In genomic region chr2:222866358-222866960, GRCh38 we compare ENCODE assay signal across 19 cellular contexts. TPM values are rescaled to one million over a fixed set of nuclear protein-coding genes. Genes with fewer than 3 reads are reported as not detected.
A peak's percentile ranks its signal among the peaks of the same experiment; 100 is the strongest.
DNase-seq lines count a peak whose midpoint lies in the region; ATAC-seq, FAIRE-seq and TF ChIP-seq lines count a peak whose summit lies in the region.
"Had no signal": no experiment of that assay in that cellular context is flagged by ENCODE, and none has a peak within 500 bp of the region (broad histone marks: within the 10 kb centered on the region; RNA-seq: fewer than 3 reads in every experiment).

No MANE protein-coding gene starts in this region.

- H3K4me3 ChIP-seq in A549 (no peak overlapping the region), GM23338 (no peak overlapping the region), GM23248 (no peak overlapping the region)

- H3K27me3 ChIP-seq in GM23338 (ENCODE audit: insufficient read depth), result no peaks in the 10 kb centered on the region
- no peaks in the 10 kb centered on the region for H3K27me3 ChIP-seq in GM23248 (replicated peaks; ENCODE audit: insufficient read depth)

- DNase-seq in A549 (ENCODE audit: low read depth in 1 of 2, low spot score in 1 of 2), result no peak
- DNase-seq in GM23338 (ENCODE audit: low spot score), result peak; percentile 51
- peak; percentile 15 for DNase-seq in WTC11 (ENCODE audit: low spot score)
- no peak for DNase-seq in left colon
- DNase-seq in activated T-helper 1 cell treated with anti-CD3 and anti-CD28 coated beads, Interleukin-12 subunit alpha, Interleukin-12 subunit beta, Interleukin-2, Interleukin-4 antibody, amounts not matched to agents 30 ng/mL and 10 ng/mL and 1 ng/mL, durations not matched to agents 14 hours and 24 hours and 36 hours (ENCODE audit: low spot score), result no peak
- no peak for DNase-seq in stimulated activated CD4-positive, alpha-beta T cell treated with anti-CD3 and anti-CD28 coated beads, Interleukin-2, amount 100 ng/mL, for 48 hours
- no peak for DNase-seq in GM23248
- no peak for DNase-seq in NCI-H748 (lab: John Stamatoyannopoulos, UW; ENCODE audit: unreplicated experiment)
- DNase-seq: AML-193; CD4-positive, CD25-positive, alpha-beta regulatory T cell; DMS79; GDM1; H7; Kasumi-1; MV-4-11; NCI-H1417 treated with DMSO at 0.1 percent for 48 hours; NCI-H2029 treated with DMSO at 0.1 percent for 48 hours; NCI-H526 had no signal

- ATAC-seq in A549 (no peak), GM23338 (no peak; the same call in 2 of the 3 replicates), WTC11 (peak; percentile 7), left colon (peak; percentile 56)
- ATAC-seq: SK-N-SH treated with all-trans-retinoic acid at 6 μM for 48 hours had no signal

- TF ChIP-seq EP300 in A549 (IDR thresholded peaks at IDR 0.05), result no peak

- peaks cover 2% of the 10 kb centered on the region for H3K27me3 Mint-ChIP-seq in GM23338 (ENCODE audit: insufficient read depth, low read depth, poor library complexity)
- H3K27me3 Mint-ChIP-seq in WTC11 (ENCODE audit: low read depth), result no peaks in the 10 kb centered on the region
- H3K27me3 Mint-ChIP-seq in activated T-helper 1 cell treated with anti-CD3 and anti-CD28 coated beads, Interleukin-12 subunit alpha, Interleukin-12 subunit beta, Interleukin-2, Interleukin-4 antibody, amounts not matched to agents 30 ng/mL and 10 ng/mL and 1 ng/mL, durations not matched to agents 14 hours and 24 hours and 36 hours (ENCODE audit: insufficient read depth), result no peaks in the 10 kb centered on the region
- H3K27me3 Mint-ChIP-seq: CD4-positive, CD25-positive, alpha-beta regulatory T cell had no signal

- intact Hi-C loops in left colon (cut with DNase I, micrococcal nuclease), result no loop called here
- intact Hi-C loops in activated T-helper 1 cell treated with anti-CD3 and anti-CD28 coated beads, Interleukin-12 subunit alpha, Interleukin-12 subunit beta, Interleukin-2, Interleukin-4 antibody, amounts not matched to agents 30 ng/mL and 10 ng/mL and 1 ng/mL, durations not matched to agents 14 hours and 24 hours and 36 hours (cut with micrococcal nuclease), result no loop called here

- 81% methylated on average over 13 of the region's 13 CpGs for WGBS in A549 (ENCODE audit: missing lambda C conversion rate)
- 90% methylated on average over 10 to 13 of the region's 13 CpGs for WGBS in GM23248 (ENCODE audit: low coverage in 1 of 2, low lambda C conversion rate in 2 of 2, missing lambda C conversion rate in 2 of 2), 2 experiments

- H3F3A ChIP-seq in GM23338 (replicated peaks; ENCODE audit: low read depth), result no peaks in the 10 kb centered on the region
- peaks cover 36% of the 10 kb centered on the region for H3F3A ChIP-seq in GM23248 (ENCODE audit: insufficient read depth)

- TF ChIP-seq CTCF in A549 (IDR thresholded peaks at IDR 0.05), result no peak
- TF ChIP-seq CTCF in GM23338 (conservative IDR thresholded peaks at IDR 0.05; ENCODE audit: low read depth in 2 of 2), result no peak
- TF ChIP-seq CTCF in WTC11 (IDR thresholded peaks at IDR 0.05), result no peak

- no peaks in the 10 kb centered on the region for H3K36me3 ChIP-seq in GM23338 (ENCODE audit: insufficient read depth)
- H3K36me3 ChIP-seq in GM23248 (ENCODE audit: low read depth), result no peaks in the 10 kb centered on the region

- H3K27ac ChIP-seq in A549, result no peak overlapping the region
- H3K27ac ChIP-seq in GM23338 (ENCODE audit: low read depth), result 0 out of 2 replicates have a peak overlapping the region, but pooled peaks have one; percentile 11
- no peak overlapping the region for H3K27ac ChIP-seq in GM23248

- H3K9me3 ChIP-seq in A549, result no peaks in the 10 kb centered on the region
- H3K9me3 ChIP-seq in GM23248 (ENCODE audit: low read depth), result no peaks in the 10 kb centered on the region

- FAIRE-seq in A549 (lab: Jason Lieb, UNC), result no peak

- H4K20me1 ChIP-seq in GM23338 (replicated peaks; ENCODE audit: insufficient read depth) (peaks cover 83% of the 10 kb centered on the region), GM23248 (ENCODE audit: insufficient read depth) (peaks cover 24% of the 10 kb centered on the region; the same call in 1 of the 2 replicates)

- H2AFZ ChIP-seq in GM23338 (no peak overlapping the region), GM23248 (no peak overlapping the region)

- peaks cover 3% of the 10 kb centered on the region; the same call in 1 of the 3 replicates for H3K9me3 Mint-ChIP-seq in GM23338
- no peaks in the 10 kb centered on the region for H3K9me3 Mint-ChIP-seq in WTC11
- H3K9me3 Mint-ChIP-seq in activated T-helper 1 cell treated with anti-CD3 and anti-CD28 coated beads, Interleukin-12 subunit alpha, Interleukin-12 subunit beta, Interleukin-2, Interleukin-4 antibody, amounts not matched to agents 30 ng/mL and 10 ng/mL and 1 ng/mL, durations not matched to agents 14 hours and 24 hours and 36 hours, result no peaks in the 10 kb centered on the region

- POLR2A ChIA-PET in A549 (lab: Yijun Ruan, JAX), result no interaction called here
- POLR2A ChIA-PET in WTC11 (lab: Charles Lee), result no interaction called here

- H3K36me3 Mint-ChIP-seq in GM23338 (ENCODE audit: low read depth) (no peaks in the 10 kb centered on the region), WTC11 (peaks cover 3% of the 10 kb centered on the region; the same call in 1 of the 2 replicates)
- H3K36me3 Mint-ChIP-seq in activated T-helper 1 cell treated with anti-CD3 and anti-CD28 coated beads, Interleukin-12 subunit alpha, Interleukin-12 subunit beta, Interleukin-2, Interleukin-4 antibody, amounts not matched to agents 30 ng/mL and 10 ng/mL and 1 ng/mL, durations not matched to agents 14 hours and 24 hours and 36 hours (ENCODE audit: low read depth), result peaks cover 2% of the 10 kb centered on the region
- H3K36me3 Mint-ChIP-seq: CD4-positive, CD25-positive, alpha-beta regulatory T cell had no signal

- H3K9me2 ChIP-seq in GM23338 (ENCODE audit: insufficient read depth) (no peaks in the 10 kb centered on the region), GM23248 (ENCODE audit: insufficient read depth) (no peaks in the 10 kb centered on the region)

- H3K27ac Mint-ChIP-seq in GM23338 (no peak overlapping the region; the same call in 1 of the 2 replicates), WTC11 (peak overlapping the region; percentile 21; the same call in 1 of the 2 replicates)
- H3K27ac Mint-ChIP-seq in activated T-helper 1 cell treated with anti-CD3 and anti-CD28 coated beads, Interleukin-12 subunit alpha, Interleukin-12 subunit beta, Interleukin-2, Interleukin-4 antibody, amounts not matched to agents 30 ng/mL and 10 ng/mL and 1 ng/mL, durations not matched to agents 14 hours and 24 hours and 36 hours, result no peak overlapping the region
- H3K27ac Mint-ChIP-seq: CD4-positive, CD25-positive, alpha-beta regulatory T cell had no signal

- in situ Hi-C loops in GM23248 (cut with MboI), result no loop called here

- peaks cover 99% of the 10 kb centered on the region for H3K79me2 ChIP-seq in GM23338 (replicated peaks; ENCODE audit: insufficient read depth)
- peaks cover 99% of the 10 kb centered on the region for H3K79me2 ChIP-seq in GM23248 (ENCODE audit: insufficient read depth)

- H3K4me1 Mint-ChIP-seq in GM23338, result peaks cover 8% of the 10 kb centered on the region
- peaks cover 14% of the 10 kb centered on the region for H3K4me1 Mint-ChIP-seq in WTC11
- peaks cover 9% of the 10 kb centered on the region for H3K4me1 Mint-ChIP-seq in activated T-helper 1 cell treated with anti-CD3 and anti-CD28 coated beads, Interleukin-12 subunit alpha, Interleukin-12 subunit beta, Interleukin-2, Interleukin-4 antibody, amounts not matched to agents 30 ng/mL and 10 ng/mL and 1 ng/mL, durations not matched to agents 14 hours and 24 hours and 36 hours (ENCODE audit: low read depth)

- H3K4me1 ChIP-seq in A549, result peaks cover 88% of the 10 kb centered on the region
- H3K4me1 ChIP-seq in GM23338 (ENCODE audit: insufficient read depth), result peaks cover 85% of the 10 kb centered on the region
- peaks cover 29% of the 10 kb centered on the region for H3K4me1 ChIP-seq in GM23248 (ENCODE audit: insufficient read depth)

- H3K4me3 Mint-ChIP-seq in GM23338 (no peak overlapping the region), WTC11 (peak overlapping the region; percentile 9)
- no peak overlapping the region for H3K4me3 Mint-ChIP-seq in activated T-helper 1 cell treated with anti-CD3 and anti-CD28 coated beads, Interleukin-12 subunit alpha, Interleukin-12 subunit beta, Interleukin-2, Interleukin-4 antibody, amounts not matched to agents 30 ng/mL and 10 ng/mL and 1 ng/mL, durations not matched to agents 14 hours and 24 hours and 36 hours
- H3K4me3 Mint-ChIP-seq: CD4-positive, CD25-positive, alpha-beta regulatory T cell had no signal

- CTCF ChIA-PET in A549 (lab: Yijun Ruan, JAX), result interaction anchor here (0.9 to 2.6 kb wide), 2 partner anchors 41 to 69 kb away, joined by 4 to 7 read pairs; no protein-coding TSS in a partner anchor
- CTCF ChIA-PET in WTC11 (lab: Charles Lee), result interaction anchor here (0.7 to 2.0 kb wide), 5 partner anchors 9 to 73 kb away, joined by 3 to 10 read pairs (median 4); no protein-coding TSS in a partner anchor

- TF ChIP-seq RAD21 in A549 (conservative IDR thresholded peaks at IDR 0.05 in 1 of 2, IDR thresholded peaks at IDR 0.05 in 1 of 2), result no peak

- H3K4me2 ChIP-seq in A549, result peak overlapping the region; percentile 8; the same call in 1 of the 3 replicates
- peak overlapping the region; percentile 18; the same call in 1 of the 2 replicates for H3K4me2 ChIP-seq in GM23338
- no peak overlapping the region for H3K4me2 ChIP-seq in GM23248 (ENCODE audit: unreplicated experiment)

- no peak overlapping the region for H3K9ac ChIP-seq in GM23248

- TF ChIP-seq POLR2A in A549 (IDR thresholded peaks at IDR 0.05; ENCODE audit: low read length), result no peak

TF ChIP-seq in A549, 52 proteins besides CTCF, POLR2A, EP300 and RAD21 (continues in another document):
- TF ChIP-seq MAFK (IDR thresholded peaks at IDR 0.05; ENCODE audit: partially characterized antibody), result no peak

TF ChIP-seq in GM23338, 12 proteins besides CTCF, POLR2A, EP300 and RAD21 (continues in another document):
- no peak for TF ChIP-seq EZH2phosphoT487 (IDR thresholded peaks at IDR 0.05; ENCODE audit: unreplicated experiment)

RNA-seq across cellular contexts. Expression of gene ACSL3, which starts 5.6 kb away (rescaled TPM):
- polyA plus RNA-seq in A549 (2011; rRNA removed), result 160 and 209 TPM in 2 replicates
- polyA plus RNA-seq in A549 (2012; cell fraction: cytosol; rRNA removed), result 35.0 and 40.1 TPM in 2 replicates
- 48.9 and 60.2 TPM in 2 replicates for polyA plus RNA-seq in A549 (2012; cell fraction: nucleus; rRNA removed)
- 89.1 to 142 TPM (median 128 TPM) in 3 replicates for polyA plus RNA-seq in A549 (2017; fragmentation: RNase III; extraction: RNeasy Plus Mini Kit Qiagen cat#74134 plus additional on column Dnase treatment)
- polyA minus RNA-seq in A549 (2011; rRNA and poly(A)+ RNA removed), result 149 and 161 TPM in 2 replicates
- total RNA-seq in GM23338 (2014; rRNA removed; shearing (Covaris generic)), result 130 and 132 TPM in 2 replicates
- polyA plus RNA-seq in GM23338 (2016; fragmentation: Nextera tagmentation; extraction: Ambion mirVana), result 50.4 and 55.3 TPM in 2 replicates
- total RNA-seq in WTC11 (2021), result 78.4 to 100 TPM (median 82.2 TPM) in 3 replicates
- total RNA-seq in left colon, result 100 to 1,000 TPM in 1 of 2 donors, 10 to 100 TPM in 1; 93.1 to 119 TPM
- 75.4 and 79.4 TPM in 2 replicates for total RNA-seq in activated T-helper 1 cell treated with anti-CD3 and anti-CD28 coated beads, Interleukin-12 subunit alpha, Interleukin-12 subunit beta, Interleukin-2, Interleukin-4 antibody, amounts not matched to agents 30 ng/mL and 10 ng/mL and 1 ng/mL, durations not matched to agents 14 hours and 24 hours and 36 hours
- 61.5 and 66.5 TPM in 2 replicates for total RNA-seq in GM23248 (2014; rRNA removed; shearing (Covaris generic))
- polyA plus RNA-seq in GM23248 (2016; fragmentation: Nextera tagmentation; extraction: Ambion mirVana), result 47.1 and 48.6 TPM in 2 replicates

Comparison
In these comparisons a context has a peak if more than half of its experiments do, and no peak if none do; other contexts are left out.
1. ATAC-seq: peak in WTC11 (single experiment) and left colon (single experiment); none in A549 (0 of 2) and GM23338 (single experiment).
2. DNase-seq: peak in GM23338 (single experiment) and WTC11 (single experiment); none in A549 (0 of 2), left colon (0 of 2), activated T-helper 1 cell treated with anti-CD3 and anti-CD28 coated beads, Interleukin-12 subunit alpha, Interleukin-12 subunit beta, Interleukin-2, Interleukin-4 antibody, amounts not matched to agents 30 ng/mL and 10 ng/mL and 1 ng/mL, durations not matched to agents 14 hours and 24 hours and 36 hours (single experiment), stimulated activated CD4-positive, alpha-beta T cell treated with anti-CD3 and anti-CD28 coated beads, Interleukin-2, amount 100 ng/mL, for 48 hours (0 of 2), GM23248 (single experiment) and NCI-H748 (single experiment).